ENCODE assay signal across 14 cellular contexts in the genomic region with DNA sequence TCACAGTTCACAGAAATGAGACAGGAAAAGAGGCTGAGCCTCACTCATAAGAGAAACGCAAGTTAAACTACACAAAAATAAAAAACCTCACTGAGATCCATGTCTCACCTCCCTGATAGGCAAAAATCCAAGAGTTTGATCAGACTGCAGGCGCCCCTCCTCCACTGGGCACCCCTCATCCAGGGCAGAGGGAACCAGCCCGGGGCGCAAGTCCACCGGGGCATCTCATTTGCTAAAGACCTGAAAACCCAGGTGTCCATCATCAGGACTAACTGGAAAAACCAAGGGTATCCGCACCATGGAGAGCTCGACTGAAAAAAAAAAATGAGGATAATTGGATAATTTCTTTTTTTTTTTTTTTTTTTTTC. TPM values are rescaled to one million over a fixed set of nuclear protein-coding genes. Genes with fewer than 3 reads are reported as not detected.
DNase-seq lines count a peak whose midpoint lies in the region; ATAC-seq and TF ChIP-seq lines count a peak whose summit lies in the region.
"Had no signal": no experiment of that assay in that cellular context is flagged by ENCODE, and none has a peak within 500 bp of the region (broad histone marks: within the 10 kb centered on the region; RNA-seq: fewer than 3 reads in every experiment).

No MANE protein-coding gene starts in this region.

- H3K4me3 ChIP-seq in thoracic aorta: peak overlapping the region; percentile 70

- no peaks in the 10 kb centered on the region for H3K9me3 Mint-ChIP-seq in activated naive CD4-positive, alpha-beta T cell treated with anti-CD3 and anti-CD28 coated beads, Interleukin-2, amount 50 U/mL, for 24 hours
- H3K9me3 Mint-ChIP-seq in activated T-helper 1 cell treated with anti-CD3 and anti-CD28 coated beads, Interleukin-12 subunit alpha, Interleukin-12 subunit beta, Interleukin-2, Interleukin-4 antibody, amounts not matched to agents 30 ng/mL and 10 ng/mL and 1 ng/mL, durations not matched to agents 14 hours and 24 hours and 36 hours: no peaks in the 10 kb centered on the region
- H3K9me3 Mint-ChIP-seq in immature natural killer cell: no peaks in the 10 kb centered on the region

- H3K27me3 ChIP-seq in thoracic aorta (replicated peaks; ENCODE audit: insufficient read depth): peaks cover 4% of the 10 kb centered on the region

- H3K27ac ChIP-seq in thoracic aorta: no peak overlapping the region
- H3K27ac ChIP-seq: C4-2B had no signal

- no peak for DNase-seq in activated naive CD4-positive, alpha-beta T cell (lab: John Stamatoyannopoulos, UW)
- no peak for DNase-seq in activated T-helper 1 cell treated with anti-CD3 and anti-CD28 coated beads, Interleukin-12 subunit alpha, Interleukin-12 subunit beta, Interleukin-2, Interleukin-4 antibody, amounts not matched to agents 30 ng/mL and 10 ng/mL and 1 ng/mL, durations not matched to agents 14 hours and 24 hours and 36 hours (ENCODE audit: low spot score)
- DNase-seq in immature natural killer cell: no peak
- no peak for DNase-seq in thoracic aorta (ENCODE audit: low spot score)
- DNase-seq in GM20000 (ENCODE audit: low spot score): no peak
- DNase-seq: activated CD8-positive, alpha-beta memory T cell treated with anti-CD3 and anti-CD28 coated beads, Interleukin-2, amount 50 U/mL, for 4 hours; left ventricle myocardium superior; NCI-H2081 treated with DMSO at 0.1 percent for 48 hours; Right ventricle myocardium superior; stimulated activated CD4-positive, alpha-beta T cell treated with anti-CD3 and anti-CD28 coated beads, Interleukin-2, amount 100 ng/mL, for 48 hours had no signal

- no peaks in the 10 kb centered on the region for H3K36me3 ChIP-seq in thoracic aorta

- no peak overlapping the region for H3K27ac Mint-ChIP-seq in activated naive CD4-positive, alpha-beta T cell treated with anti-CD3 and anti-CD28 coated beads, Interleukin-2, amount 50 U/mL, for 24 hours
- H3K27ac Mint-ChIP-seq in activated T-helper 1 cell treated with anti-CD3 and anti-CD28 coated beads, Interleukin-12 subunit alpha, Interleukin-12 subunit beta, Interleukin-2, Interleukin-4 antibody, amounts not matched to agents 30 ng/mL and 10 ng/mL and 1 ng/mL, durations not matched to agents 14 hours and 24 hours and 36 hours: peak overlapping the region; percentile 10
- H3K27ac Mint-ChIP-seq in immature natural killer cell: peak overlapping the region in 3 of 6 donors; percentile 46 to 67 (median 55)

- H3K36me3 Mint-ChIP-seq in activated naive CD4-positive, alpha-beta T cell treated with anti-CD3 and anti-CD28 coated beads, Interleukin-2, amount 50 U/mL, for 24 hours: no peaks in the 10 kb centered on the region
- no peaks in the 10 kb centered on the region for H3K36me3 Mint-ChIP-seq in activated T-helper 1 cell treated with anti-CD3 and anti-CD28 coated beads, Interleukin-12 subunit alpha, Interleukin-12 subunit beta, Interleukin-2, Interleukin-4 antibody, amounts not matched to agents 30 ng/mL and 10 ng/mL and 1 ng/mL, durations not matched to agents 14 hours and 24 hours and 36 hours (ENCODE audit: low read depth)
- H3K36me3 Mint-ChIP-seq in immature natural killer cell: no peaks in the 10 kb centered on the region

- H3K4me3 Mint-ChIP-seq in activated naive CD4-positive, alpha-beta T cell treated with anti-CD3 and anti-CD28 coated beads, Interleukin-2, amount 50 U/mL, for 24 hours: peak overlapping the region; percentile 77
- H3K4me3 Mint-ChIP-seq in activated T-helper 1 cell treated with anti-CD3 and anti-CD28 coated beads, Interleukin-12 subunit alpha, Interleukin-12 subunit beta, Interleukin-2, Interleukin-4 antibody, amounts not matched to agents 30 ng/mL and 10 ng/mL and 1 ng/mL, durations not matched to agents 14 hours and 24 hours and 36 hours: peak overlapping the region; percentile 55
- peak overlapping the region; percentile 77 to 87 (median 79) for H3K4me3 Mint-ChIP-seq in immature natural killer cell

- TF ChIP-seq CTCF in thoracic aorta (IDR thresholded peaks at IDR 0.05) (no peak), GM20000 (IDR thresholded peaks at IDR 0.05; ENCODE audit: extremely low read depth, missing control alignments) (no peak)

- peaks cover 25% of the 10 kb centered on the region for H3K27me3 Mint-ChIP-seq in activated naive CD4-positive, alpha-beta T cell treated with anti-CD3 and anti-CD28 coated beads, Interleukin-2, amount 50 U/mL, for 24 hours
- H3K27me3 Mint-ChIP-seq in activated T-helper 1 cell treated with anti-CD3 and anti-CD28 coated beads, Interleukin-12 subunit alpha, Interleukin-12 subunit beta, Interleukin-2, Interleukin-4 antibody, amounts not matched to agents 30 ng/mL and 10 ng/mL and 1 ng/mL, durations not matched to agents 14 hours and 24 hours and 36 hours (ENCODE audit: insufficient read depth): peaks cover 40% of the 10 kb centered on the region
- H3K27me3 Mint-ChIP-seq in immature natural killer cell (ENCODE audit: low read depth in 3 of 3): peaks cover 6 to 17% (median 8%) of the 10 kb centered on the region in 3 donors

- H3K9me3 ChIP-seq in thoracic aorta: no peaks in the 10 kb centered on the region

- H3K4me1 Mint-ChIP-seq in activated naive CD4-positive, alpha-beta T cell treated with anti-CD3 and anti-CD28 coated beads, Interleukin-2, amount 50 U/mL, for 24 hours: peaks cover 9% of the 10 kb centered on the region
- H3K4me1 Mint-ChIP-seq in activated T-helper 1 cell treated with anti-CD3 and anti-CD28 coated beads, Interleukin-12 subunit alpha, Interleukin-12 subunit beta, Interleukin-2, Interleukin-4 antibody, amounts not matched to agents 30 ng/mL and 10 ng/mL and 1 ng/mL, durations not matched to agents 14 hours and 24 hours and 36 hours (ENCODE audit: low read depth): peaks cover 6% of the 10 kb centered on the region
- H3K4me1 Mint-ChIP-seq in immature natural killer cell: peaks cover 6 to 9% of the 10 kb centered on the region in 2 donors

- intact Hi-C loops in activated T-helper 1 cell treated with anti-CD3 and anti-CD28 coated beads, Interleukin-12 subunit alpha, Interleukin-12 subunit beta, Interleukin-2, Interleukin-4 antibody, amounts not matched to agents 30 ng/mL and 10 ng/mL and 1 ng/mL, durations not matched to agents 14 hours and 24 hours and 36 hours (cut with micrococcal nuclease): loop anchor here (2.0 kb wide), 1 partner anchor 14 kb away; no protein-coding TSS in a partner anchor

- no peak for ATAC-seq in thoracic aorta (ENCODE audit: insufficient number of reproducible peaks, low FRiP score, low read depth)
- ATAC-seq in activated CD4-positive, CD25-positive, alpha-beta regulatory T cell treated with anti-CD3 and anti-CD28 coated beads, Interleukin-2, amount 50 U/mL, for 24 hours: no peak
- no peak for ATAC-seq in HG03135 (IDR thresholded peaks at IDR 0.05; ENCODE audit: unreplicated experiment)

- peaks cover 3 to 7% of the 10 kb centered on the region in 2 donors for H3K4me1 ChIP-seq in thoracic aorta (ENCODE audit: control insufficient read depth in 1 of 2, low read depth in 2 of 2)

RNA-seq across cellular contexts. Expression of gene HBZ, which starts 2.6 kb away (rescaled TPM):
- total RNA-seq in activated T-helper 1 cell treated with anti-CD3 and anti-CD28 coated beads, Interleukin-12 subunit alpha, Interleukin-12 subunit beta, Interleukin-2, Interleukin-4 antibody, amounts not matched to agents 30 ng/mL and 10 ng/mL and 1 ng/mL, durations not matched to agents 14 hours and 24 hours and 36 hours: not detected in 2 replicates
- polyA plus RNA-seq in immature natural killer cell: not detected
- not detected for total RNA-seq in thoracic aorta
- total RNA-seq: left ventricle myocardium superior, Right ventricle myocardium superior had no signal

RNA-seq across cellular contexts. Expression of gene HBM, which starts 10.8 kb away (rescaled TPM):
- not detected in 2 replicates for total RNA-seq in activated T-helper 1 cell treated with anti-CD3 and anti-CD28 coated beads, Interleukin-12 subunit alpha, Interleukin-12 subunit beta, Interleukin-2, Interleukin-4 antibody, amounts not matched to agents 30 ng/mL and 10 ng/mL and 1 ng/mL, durations not matched to agents 14 hours and 24 hours and 36 hours
- polyA plus RNA-seq in immature natural killer cell: 1 to 10 TPM in 1 of 3 donors, not detected in 2; 2.5 TPM
- total RNA-seq in thoracic aorta: not detected
- total RNA-seq: left ventricle myocardium superior, Right ventricle myocardium superior had no signal

RNA-seq across cellular contexts. Expression of gene NPRL3, which starts 16.5 kb away (rescaled TPM):
- 51.5 and 51.8 TPM in 2 replicates for total RNA-seq in activated T-helper 1 cell treated with anti-CD3 and anti-CD28 coated beads, Interleukin-12 subunit alpha, Interleukin-12 subunit beta, Interleukin-2, Interleukin-4 antibody, amounts not matched to agents 30 ng/mL and 10 ng/mL and 1 ng/mL, durations not matched to agents 14 hours and 24 hours and 36 hours
- 10 to 100 TPM; 13.3 to 28.6 (median 27.0) TPM for polyA plus RNA-seq in immature natural killer cell
- 10 to 100 TPM; 22.0 to 35.7 TPM for total RNA-seq in thoracic aorta

RNA-seq across cellular contexts. Expression of gene HBA2, which starts 17.7 kb away (rescaled TPM):
- 0.57 and 0.59 TPM in 2 replicates for total RNA-seq in activated T-helper 1 cell treated with anti-CD3 and anti-CD28 coated beads, Interleukin-12 subunit alpha, Interleukin-12 subunit beta, Interleukin-2, Interleukin-4 antibody, amounts not matched to agents 30 ng/mL and 10 ng/mL and 1 ng/mL, durations not matched to agents 14 hours and 24 hours and 36 hours
- 100 to 1,000 TPM; 202 to 797 (median 725) TPM for polyA plus RNA-seq in immature natural killer cell
- total RNA-seq in thoracic aorta: 100 to 1,000 TPM in 1 of 2 donors, 10 to 100 TPM in 1; 47.9 to 433 TPM

RNA-seq across cellular contexts. Expression of gene HBA1, which starts 21.5 kb away (rescaled TPM):
- not detected in 2 replicates for total RNA-seq in activated T-helper 1 cell treated with anti-CD3 and anti-CD28 coated beads, Interleukin-12 subunit alpha, Interleukin-12 subunit beta, Interleukin-2, Interleukin-4 antibody, amounts not matched to agents 30 ng/mL and 10 ng/mL and 1 ng/mL, durations not matched to agents 14 hours and 24 hours and 36 hours
- 100 to 1,000 TPM in 2 of 3 donors, 10 to 100 TPM in 1; 70.7 to 207 (median 119) TPM for polyA plus RNA-seq in immature natural killer cell
- total RNA-seq in thoracic aorta: 100 to 1,000 TPM in 1 of 2 donors, not detected in 1; 174 TPM
